In the genomic region with DNA sequence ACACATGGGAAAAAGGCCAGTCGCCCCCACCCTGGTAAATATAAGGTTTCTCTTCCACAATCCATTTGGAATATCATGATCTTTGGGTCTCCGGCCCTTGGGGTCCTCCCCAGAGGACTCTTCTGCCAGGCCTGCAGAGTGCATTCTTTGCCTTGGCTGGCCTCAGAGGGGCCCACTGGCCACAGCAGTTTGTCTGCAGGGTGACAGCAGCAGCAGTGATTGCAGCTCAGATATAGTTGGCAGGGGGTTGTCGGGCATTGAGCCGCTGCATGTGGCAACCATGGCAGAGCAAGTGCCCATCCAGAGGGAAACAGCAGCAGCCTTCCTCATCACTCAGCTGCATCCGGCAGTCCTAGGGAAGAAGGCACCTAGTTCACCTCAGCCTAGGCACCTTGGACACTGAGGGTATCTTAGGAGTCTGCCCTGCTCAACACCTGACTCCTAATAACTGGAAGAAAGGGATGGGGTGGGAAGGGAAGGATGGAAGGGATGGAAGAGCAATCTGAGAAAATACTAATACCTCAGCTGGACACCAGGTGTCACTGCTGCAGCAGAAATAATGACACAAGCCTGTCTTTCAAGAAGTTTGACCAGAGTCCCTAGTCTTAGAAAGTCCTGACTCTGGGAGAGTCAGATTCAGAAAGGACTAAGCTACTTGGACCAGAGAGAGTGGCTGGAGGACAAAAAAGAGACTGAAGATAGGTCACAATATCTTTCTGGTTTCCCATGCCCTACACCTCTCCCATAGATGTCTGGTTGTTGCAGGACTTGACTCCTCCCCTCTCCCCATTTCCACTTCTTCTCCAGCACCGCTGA, we compare ENCODE assay signal across 1 cellular context.
TF ChIP-seq lines count a peak whose summit lies in the region.

No MANE protein-coding gene starts in this region.

TF ChIP-seq in neural cell, 6 proteins besides CTCF, POLR2A, EP300 and RAD21:
- TF ChIP-seq REST (IDR thresholded peaks at IDR 0.05; ENCODE audit: borderline replicate concordance) (no peak), MXI1 (conservative IDR thresholded peaks at IDR 0.05; ENCODE audit: poor library complexity, severe bottlenecking) (no peak), EZH2 (IDR thresholded peaks at IDR 0.05; ENCODE audit: borderline replicate concordance, insufficient read depth, low read length, poor library complexity, severe bottlenecking) (no peak), TAF1 (IDR thresholded peaks at IDR 0.05; ENCODE audit: low read depth) (no peak), POLR2AphosphoS5 (IDR thresholded peaks at IDR 0.05) (no peak), SMC3 (conservative IDR thresholded peaks at IDR 0.05; ENCODE audit: poor library complexity) (peak; percentile 77)
